1 cellular context compared by ENCODE assay signal in the genomic region with DNA sequence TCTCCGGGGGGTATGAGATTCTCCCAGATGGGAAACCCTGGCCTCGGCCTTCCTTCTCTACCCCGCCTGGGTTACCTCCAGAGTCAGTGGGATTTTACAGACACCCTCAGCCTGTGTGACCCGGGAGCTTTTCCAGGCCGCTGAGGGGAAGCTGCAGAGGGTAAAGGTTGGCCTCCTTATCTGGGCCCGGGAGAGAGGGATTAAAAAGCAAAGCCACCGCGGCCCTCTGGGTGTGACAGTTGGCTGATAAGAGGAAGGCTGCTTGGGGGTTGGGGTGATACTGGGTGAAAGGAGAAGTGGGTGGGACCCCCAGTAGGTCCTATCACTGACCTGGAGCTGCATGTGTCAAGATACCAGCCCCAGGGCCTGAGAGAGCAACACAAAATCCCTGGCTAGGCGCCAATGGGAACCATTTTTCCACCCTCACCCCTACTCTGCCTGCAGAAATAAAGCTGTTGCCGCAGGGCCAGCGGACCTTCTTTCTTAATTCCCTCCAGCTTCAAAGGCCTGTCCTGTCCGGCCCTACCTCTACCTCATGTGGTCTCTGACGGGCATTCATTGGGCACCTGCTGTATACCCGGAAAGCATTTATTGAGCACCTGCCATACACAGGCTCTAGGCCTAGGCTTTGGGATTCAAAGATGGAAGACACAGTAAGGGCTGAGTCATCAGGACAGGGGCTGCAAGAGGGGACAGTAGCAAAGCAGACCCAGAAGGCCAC.
TF ChIP-seq lines count a peak whose summit lies in the region.

No MANE protein-coding gene starts in this region.

TF ChIP-seq in HepG2, 621 proteins besides CTCF, POLR2A, EP300 and RAD21 (continued from another document and continues in another):
- TF ChIP-seq CBX2 (IDR thresholded peaks at IDR 0.05; ENCODE audit: low read depth, low read length) (no peak), CBX2 (CRISPR knock-in tag; IDR thresholded peaks at IDR 0.05; ENCODE audit: low read depth) (no peak), ZMAT3 (CRISPR knock-in tag; conservative IDR thresholded peaks at IDR 0.05) (peak; percentile 95), FOSL1 (CRISPR knock-in tag; IDR thresholded peaks at IDR 0.05; ENCODE audit: borderline replicate concordance) (0 out of 2 replicates have a peak, but pooled peaks have one; percentile 23), SIX1 (CRISPR knock-in tag; IDR thresholded peaks at IDR 0.05; ENCODE audit: borderline replicate concordance) (peak; percentile 81), SETDB1 (CRISPR knock-in tag; IDR thresholded peaks at IDR 0.05; ENCODE audit: borderline replicate concordance) (no peak), RARG (CRISPR knock-in tag; IDR thresholded peaks at IDR 0.05; ENCODE audit: low read depth) (no peak), ZNF543 (CRISPR knock-in tag; IDR thresholded peaks at IDR 0.05) (peak; percentile 87; the same call in 1 of the 2 replicates), ZNF205 (CRISPR knock-in tag; IDR thresholded peaks at IDR 0.05) (peak; percentile 81), YEATS4 (CRISPR knock-in tag; IDR thresholded peaks at IDR 0.05; ENCODE audit: borderline replicate concordance) (peak; percentile 92), RFX3 (CRISPR knock-in tag; IDR thresholded peaks at IDR 0.05) (no peak), REXO4 (CRISPR knock-in tag; IDR thresholded peaks at IDR 0.05; ENCODE audit: borderline replicate concordance) (no peak), SMAD3 (CRISPR knock-in tag; IDR thresholded peaks at IDR 0.05) (peak; percentile 86; the same call in 1 of the 2 replicates), CBX5 (CRISPR knock-in tag; IDR thresholded peaks at IDR 0.05; ENCODE audit: borderline replicate concordance) (0 out of 2 replicates have a peak, but pooled peaks have one; percentile 30), SCMH1 (CRISPR knock-in tag; IDR thresholded peaks at IDR 0.05; ENCODE audit: borderline replicate concordance) (no peak), JUNB (CRISPR knock-in tag; IDR thresholded peaks at IDR 0.05; ENCODE audit: borderline replicate concordance) (no peak), NR1H2 (CRISPR knock-in tag; IDR thresholded peaks at IDR 0.05; ENCODE audit: borderline replicate concordance, low read depth) (no peak), CENPT (CRISPR knock-in tag; IDR thresholded peaks at IDR 0.05; ENCODE audit: low read depth) (no peak), ZKSCAN5 (CRISPR knock-in tag; IDR thresholded peaks at IDR 0.05) (no peak), TBP (CRISPR knock-in tag; IDR thresholded peaks at IDR 0.05) (no peak), TEAD2 (CRISPR knock-in tag; IDR thresholded peaks at IDR 0.05) (no peak), RBFOX2 (IDR thresholded peaks at IDR 0.05; ENCODE audit: low read depth, low read length) (no peak; the same call in 1 of the 2 replicates), ZNF724P (CRISPR knock-in tag; IDR thresholded peaks at IDR 0.05; ENCODE audit: borderline replicate concordance) (peak; percentile 76; the same call in 1 of the 2 replicates), NCOA2 (CRISPR knock-in tag; IDR thresholded peaks at IDR 0.05) (peak; percentile 97), PRPF4 (IDR thresholded peaks at IDR 0.05; ENCODE audit: low read depth, low read length, poor library complexity, severe bottlenecking) (peak; percentile 53), MAZ (IDR thresholded peaks at IDR 0.05; ENCODE audit: borderline replicate concordance, low read depth, low read length) (no peak; the same call in 1 of the 2 replicates), MAZ (CRISPR knock-in tag; IDR thresholded peaks at IDR 0.05; ENCODE audit: low read depth) (peak; percentile 52; the same call in 1 of the 2 replicates), XRCC5 (optimal IDR thresholded peaks at IDR 0.05; ENCODE audit: low read length) (no peak), FOXK2 (IDR thresholded peaks at IDR 0.05) (no peak), NFKB2 (CRISPR knock-in tag; IDR thresholded peaks at IDR 0.05; ENCODE audit: borderline replicate concordance) (no peak; the same call in 1 of the 2 replicates)
- TF ChIP-seq, protein P1, sequence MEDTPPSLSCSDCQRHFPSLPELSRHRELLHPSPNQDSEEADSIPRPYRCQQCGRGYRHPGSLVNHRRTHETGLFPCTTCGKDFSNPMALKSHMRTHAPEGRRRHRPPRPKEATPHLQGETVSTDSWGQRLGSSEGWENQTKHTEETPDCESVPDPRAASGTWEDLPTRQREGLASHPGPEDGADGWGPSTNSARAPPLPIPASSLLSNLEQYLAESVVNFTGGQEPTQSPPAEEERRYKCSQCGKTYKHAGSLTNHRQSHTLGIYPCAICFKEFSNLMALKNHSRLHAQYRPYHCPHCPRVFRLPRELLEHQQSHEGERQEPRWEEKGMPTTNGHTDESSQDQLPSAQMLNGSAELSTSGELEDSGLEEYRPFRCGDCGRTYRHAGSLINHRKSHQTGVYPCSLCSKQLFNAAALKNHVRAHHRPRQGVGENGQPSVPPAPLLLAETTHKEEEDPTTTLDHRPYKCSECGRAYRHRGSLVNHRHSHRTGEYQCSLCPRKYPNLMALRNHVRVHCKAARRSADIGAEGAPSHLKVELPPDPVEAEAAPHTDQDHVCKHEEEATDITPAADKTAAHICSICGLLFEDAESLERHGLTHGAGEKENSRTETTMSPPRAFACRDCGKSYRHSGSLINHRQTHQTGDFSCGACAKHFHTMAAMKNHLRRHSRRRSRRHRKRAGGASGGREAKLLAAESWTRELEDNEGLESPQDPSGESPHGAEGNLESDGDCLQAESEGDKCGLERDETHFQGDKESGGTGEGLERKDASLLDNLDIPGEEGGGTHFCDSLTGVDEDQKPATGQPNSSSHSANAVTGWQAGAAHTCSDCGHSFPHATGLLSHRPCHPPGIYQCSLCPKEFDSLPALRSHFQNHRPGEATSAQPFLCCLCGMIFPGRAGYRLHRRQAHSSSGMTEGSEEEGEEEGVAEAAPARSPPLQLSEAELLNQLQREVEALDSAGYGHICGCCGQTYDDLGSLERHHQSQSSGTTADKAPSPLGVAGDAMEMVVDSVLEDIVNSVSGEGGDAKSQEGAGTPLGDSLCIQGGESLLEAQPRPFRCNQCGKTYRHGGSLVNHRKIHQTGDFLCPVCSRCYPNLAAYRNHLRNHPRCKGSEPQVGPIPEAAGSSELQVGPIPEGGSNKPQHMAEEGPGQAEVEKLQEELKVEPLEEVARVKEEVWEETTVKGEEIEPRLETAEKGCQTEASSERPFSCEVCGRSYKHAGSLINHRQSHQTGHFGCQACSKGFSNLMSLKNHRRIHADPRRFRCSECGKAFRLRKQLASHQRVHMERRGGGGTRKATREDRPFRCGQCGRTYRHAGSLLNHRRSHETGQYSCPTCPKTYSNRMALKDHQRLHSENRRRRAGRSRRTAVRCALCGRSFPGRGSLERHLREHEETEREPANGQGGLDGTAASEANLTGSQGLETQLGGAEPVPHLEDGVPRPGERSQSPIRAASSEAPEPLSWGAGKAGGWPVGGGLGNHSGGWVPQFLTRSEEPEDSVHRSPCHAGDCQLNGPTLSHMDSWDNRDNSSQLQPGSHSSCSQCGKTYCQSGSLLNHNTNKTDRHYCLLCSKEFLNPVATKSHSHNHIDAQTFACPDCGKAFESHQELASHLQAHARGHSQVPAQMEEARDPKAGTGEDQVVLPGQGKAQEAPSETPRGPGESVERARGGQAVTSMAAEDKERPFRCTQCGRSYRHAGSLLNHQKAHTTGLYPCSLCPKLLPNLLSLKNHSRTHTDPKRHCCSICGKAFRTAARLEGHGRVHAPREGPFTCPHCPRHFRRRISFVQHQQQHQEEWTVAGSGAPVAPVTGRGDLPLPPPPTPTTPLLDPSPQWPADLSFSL (CRISPR knock-in tag; IDR thresholded peaks at IDR 0.05) = 0 out of 2 replicates have a peak, but pooled peaks have one; percentile 36
- TF ChIP-seq, protein P2, sequence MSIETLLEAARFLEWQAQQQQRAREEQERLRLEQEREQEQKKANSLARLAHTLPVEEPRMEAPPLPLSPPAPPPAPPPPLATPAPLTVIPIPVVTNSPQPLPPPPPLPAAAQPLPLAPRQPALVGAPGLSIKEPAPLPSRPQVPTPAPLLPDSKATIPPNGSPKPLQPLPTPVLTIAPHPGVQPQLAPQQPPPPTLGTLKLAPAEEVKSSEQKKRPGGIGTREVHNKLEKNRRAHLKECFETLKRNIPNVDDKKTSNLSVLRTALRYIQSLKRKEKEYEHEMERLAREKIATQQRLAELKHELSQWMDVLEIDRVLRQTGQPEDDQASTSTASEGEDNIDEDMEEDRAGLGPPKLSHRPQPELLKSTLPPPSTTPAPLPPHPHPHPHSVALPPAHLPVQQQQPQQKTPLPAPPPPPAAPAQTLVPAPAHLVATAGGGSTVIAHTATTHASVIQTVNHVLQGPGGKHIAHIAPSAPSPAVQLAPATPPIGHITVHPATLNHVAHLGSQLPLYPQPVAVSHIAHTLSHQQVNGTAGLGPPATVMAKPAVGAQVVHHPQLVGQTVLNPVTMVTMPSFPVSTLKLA (IDR thresholded peaks at IDR 0.05) = no peak
- TF ChIP-seq, protein P3, sequence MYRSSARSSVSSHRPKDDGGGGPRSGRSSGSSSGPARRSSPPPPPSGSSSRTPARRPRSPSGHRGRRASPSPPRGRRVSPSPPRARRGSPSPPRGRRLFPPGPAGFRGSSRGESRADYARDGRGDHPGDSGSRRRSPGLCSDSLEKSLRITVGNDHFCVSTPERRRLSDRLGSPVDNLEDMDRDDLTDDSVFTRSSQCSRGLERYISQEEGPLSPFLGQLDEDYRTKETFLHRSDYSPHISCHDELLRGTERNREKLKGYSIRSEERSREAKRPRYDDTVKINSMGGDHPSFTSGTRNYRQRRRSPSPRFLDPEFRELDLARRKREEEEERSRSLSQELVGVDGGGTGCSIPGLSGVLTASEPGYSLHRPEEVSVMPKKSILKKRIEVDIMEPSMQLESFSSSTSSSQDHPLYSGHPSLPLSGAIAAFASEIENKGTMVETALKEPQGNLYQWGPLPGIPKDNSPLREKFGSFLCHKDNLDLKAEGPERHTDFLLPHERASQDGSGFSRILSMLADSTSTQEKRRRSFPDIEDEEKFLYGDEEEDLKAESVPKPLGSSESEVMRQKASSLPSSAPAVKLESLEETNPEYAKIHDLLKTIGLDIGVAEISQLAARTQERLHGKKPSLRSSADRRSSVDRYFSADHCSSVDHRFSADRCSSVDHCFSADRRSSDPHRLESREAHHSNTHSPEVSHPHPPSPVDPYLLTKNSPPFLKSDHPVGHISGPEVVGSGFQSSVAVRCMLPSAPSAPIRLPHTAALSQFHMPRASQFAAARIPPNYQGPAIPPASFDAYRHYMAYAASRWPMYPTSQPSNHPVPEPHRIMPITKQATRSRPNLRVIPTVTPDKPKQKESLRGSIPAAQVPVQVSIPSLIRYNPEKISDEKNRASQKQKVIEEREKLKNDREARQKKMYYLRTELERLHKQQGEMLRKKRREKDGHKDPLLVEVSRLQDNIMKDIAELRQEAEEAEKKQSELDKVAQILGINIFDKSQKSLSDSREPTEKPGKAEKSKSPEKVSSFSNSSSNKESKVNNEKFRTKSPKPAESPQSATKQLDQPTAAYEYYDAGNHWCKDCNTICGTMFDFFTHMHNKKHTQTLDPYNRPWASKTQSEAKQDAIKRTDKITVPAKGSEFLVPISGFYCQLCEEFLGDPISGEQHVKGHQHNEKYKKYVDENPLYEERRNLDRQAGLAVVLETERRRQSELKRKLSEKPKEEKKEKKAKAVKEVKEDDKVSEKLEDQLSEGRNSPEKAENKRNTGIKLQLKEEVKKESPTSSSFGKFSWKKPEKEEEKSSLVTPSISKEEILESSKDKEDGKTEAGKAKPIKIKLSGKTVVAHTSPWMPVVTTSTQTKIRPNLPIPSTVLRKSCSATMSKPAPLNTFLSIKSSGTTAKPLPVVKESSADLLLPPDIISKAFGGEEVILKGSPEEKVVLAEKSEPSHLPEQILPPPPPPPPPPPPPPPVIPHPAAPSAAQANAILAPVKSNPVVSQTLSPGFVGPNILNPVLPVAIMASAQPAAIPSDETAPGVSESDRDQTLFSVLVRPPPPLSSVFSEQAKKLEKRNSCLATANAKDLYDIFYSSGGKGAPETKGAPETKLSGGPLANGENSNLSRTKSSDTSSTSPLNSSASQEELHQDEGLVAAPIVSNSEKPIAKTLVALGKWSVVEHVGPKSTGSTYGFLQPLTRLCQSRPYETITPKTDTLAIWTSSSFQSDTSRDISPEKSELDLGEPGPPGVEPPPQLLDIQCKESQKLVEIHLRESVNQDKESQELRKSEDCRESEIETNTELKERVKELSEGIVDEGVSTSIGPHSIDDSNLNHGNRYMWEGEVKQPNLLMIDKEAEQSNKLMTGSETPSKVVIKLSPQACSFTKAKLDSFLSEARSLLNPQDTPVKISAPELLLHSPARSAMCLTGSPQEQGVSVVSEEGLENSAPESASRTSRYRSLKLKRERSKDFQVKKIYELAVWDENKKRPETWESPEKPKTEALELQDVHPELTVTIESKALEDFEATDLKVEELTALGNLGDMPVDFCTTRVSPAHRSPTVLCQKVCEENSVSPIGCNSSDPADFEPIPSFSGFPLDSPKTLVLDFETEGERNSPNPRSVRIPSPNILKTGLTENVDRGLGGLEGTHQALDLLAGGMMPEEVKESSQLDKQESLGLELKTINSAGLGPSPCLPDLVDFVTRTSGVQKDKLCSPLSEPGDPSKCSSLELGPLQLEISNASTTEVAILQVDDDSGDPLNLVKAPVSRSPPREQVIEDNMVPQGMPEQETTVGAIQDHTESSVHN (CRISPR knock-in tag; IDR thresholded peaks at IDR 0.05) = no peak; the same call in 1 of the 2 replicates
- TF ChIP-seq, protein P4, sequence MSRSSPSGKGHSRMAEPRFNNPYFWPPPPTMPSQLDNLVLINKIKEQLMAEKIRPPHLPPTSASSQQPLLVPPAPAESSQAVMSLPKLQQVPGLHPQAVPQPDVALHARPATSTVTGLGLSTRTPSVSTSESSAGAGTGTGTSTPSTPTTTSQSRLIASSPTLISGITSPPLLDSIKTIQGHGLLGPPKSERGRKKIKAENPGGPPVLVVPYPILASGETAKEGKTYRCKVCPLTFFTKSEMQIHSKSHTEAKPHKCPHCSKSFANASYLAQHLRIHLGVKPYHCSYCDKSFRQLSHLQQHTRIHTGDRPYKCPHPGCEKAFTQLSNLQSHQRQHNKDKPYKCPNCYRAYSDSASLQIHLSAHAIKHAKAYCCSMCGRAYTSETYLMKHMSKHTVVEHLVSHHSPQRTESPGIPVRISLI (CRISPR knock-in tag; IDR thresholded peaks at IDR 0.05; ENCODE audit: borderline replicate concordance) = peak; percentile 73; the same call in 1 of the 2 replicates
- TF ChIP-seq, protein P5, sequence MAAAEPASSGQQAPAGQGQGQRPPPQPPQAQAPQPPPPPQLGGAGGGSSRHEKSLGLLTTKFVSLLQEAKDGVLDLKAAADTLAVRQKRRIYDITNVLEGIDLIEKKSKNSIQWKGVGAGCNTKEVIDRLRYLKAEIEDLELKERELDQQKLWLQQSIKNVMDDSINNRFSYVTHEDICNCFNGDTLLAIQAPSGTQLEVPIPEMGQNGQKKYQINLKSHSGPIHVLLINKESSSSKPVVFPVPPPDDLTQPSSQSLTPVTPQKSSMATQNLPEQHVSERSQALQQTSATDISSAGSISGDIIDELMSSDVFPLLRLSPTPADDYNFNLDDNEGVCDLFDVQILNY (CRISPR knock-in tag; conservative IDR thresholded peaks at IDR 0.05) = no peak; the same call in none of the 2 replicates
- TF ChIP-seq, protein P6, sequence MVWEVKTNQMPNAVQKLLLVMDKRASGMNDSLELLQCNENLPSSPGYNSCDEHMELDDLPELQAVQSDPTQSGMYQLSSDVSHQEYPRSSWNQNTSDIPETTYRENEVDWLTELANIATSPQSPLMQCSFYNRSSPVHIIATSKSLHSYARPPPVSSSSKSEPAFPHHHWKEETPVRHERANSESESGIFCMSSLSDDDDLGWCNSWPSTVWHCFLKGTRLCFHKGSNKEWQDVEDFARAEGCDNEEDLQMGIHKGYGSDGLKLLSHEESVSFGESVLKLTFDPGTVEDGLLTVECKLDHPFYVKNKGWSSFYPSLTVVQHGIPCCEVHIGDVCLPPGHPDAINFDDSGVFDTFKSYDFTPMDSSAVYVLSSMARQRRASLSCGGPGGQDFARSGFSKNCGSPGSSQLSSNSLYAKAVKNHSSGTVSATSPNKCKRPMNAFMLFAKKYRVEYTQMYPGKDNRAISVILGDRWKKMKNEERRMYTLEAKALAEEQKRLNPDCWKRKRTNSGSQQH (CRISPR knock-in tag; IDR thresholded peaks at IDR 0.05; ENCODE audit: low read depth) = no peak
